4 cellular contexts compared by ENCODE assay signal in genomic region chr6:110901601-110902000, GRCh38. TPM values are rescaled to one million over a fixed set of nuclear protein-coding genes. Genes with fewer than 3 reads are reported as not detected.
A peak's percentile ranks its signal among the peaks of the same experiment; 100 is the strongest.
DNase-seq lines count a peak whose midpoint lies in the region; TF ChIP-seq lines count a peak whose summit lies in the region.
"Not testable (repeated sequence)": the region's sequence is repeated elsewhere in the genome, so short reads cannot be mapped to it uniquely, and the experiment has no call there.

No MANE protein-coding gene starts in this region.

- H2BK120ac ChIP-seq in trophoblast cell (ENCODE audit: insufficient read depth, low read length, poor library complexity), result not testable (repeated sequence)

- H4K12ac ChIP-seq in trophoblast cell (ENCODE audit: low read depth, low read length), result not testable (repeated sequence)

- peak overlapping the region; percentile 73 for H3K27ac Mint-ChIP-seq in nephron progenitor cell

- H3K14ac ChIP-seq in trophoblast cell (ENCODE audit: low read length), result not testable (repeated sequence)

- not testable (repeated sequence) for H3K4me3 ChIP-seq in trophoblast cell (ENCODE audit: low read depth, low read length)

- H4K91ac ChIP-seq in trophoblast cell (ENCODE audit: low read depth, low read length), result not testable (repeated sequence)

- not testable (repeated sequence) for H3K79me2 ChIP-seq in trophoblast cell (ENCODE audit: control insufficient read depth, insufficient read depth, low read length, poor library complexity)

- not testable (repeated sequence) for H4K8ac ChIP-seq in trophoblast cell (ENCODE audit: low read depth, low read length)

- H3K4me2 ChIP-seq in trophoblast cell (ENCODE audit: low read length), result not testable (repeated sequence)

- H2BK12ac ChIP-seq in trophoblast cell (ENCODE audit: low read length), result not testable (repeated sequence)

- not testable (repeated sequence) for H3K18ac ChIP-seq in trophoblast cell (ENCODE audit: low read length)

- H3K27me3 ChIP-seq in trophoblast cell (ENCODE audit: insufficient read depth, low read length), result not testable (repeated sequence)

- peaks cover 14 to 16% of the 10 kb centered on the region in 2 experiments for H3K36me3 ChIP-seq in trophoblast cell (ENCODE audit: control insufficient read depth in 1 of 2, insufficient read depth in 2 of 2, low read length in 2 of 2)

- H3K27ac ChIP-seq in C4-2B, result peak overlapping the region; percentile 35; the same call in 1 of the 2 replicates
- peak overlapping the region; percentile 22 for H3K27ac ChIP-seq in VCaP
- not testable (repeated sequence) for H3K27ac ChIP-seq in trophoblast cell (ENCODE audit: low read depth, low read length)

- H3K9me3 ChIP-seq in trophoblast cell (ENCODE audit: insufficient read depth, low read depth, low read length), result not testable (repeated sequence)

- peaks cover 36% of the 10 kb centered on the region for H3K9me3 Mint-ChIP-seq in nephron progenitor cell

- H3K9ac ChIP-seq in trophoblast cell (ENCODE audit: low read length), result not testable (repeated sequence)

- not testable (repeated sequence) for H2AK5ac ChIP-seq in trophoblast cell (ENCODE audit: low read length)

- H3K36me3 Mint-ChIP-seq in nephron progenitor cell (ENCODE audit: low read depth), result peaks cover 60% of the 10 kb centered on the region

- not testable (repeated sequence) for H3K79me1 ChIP-seq in trophoblast cell (ENCODE audit: low read length)

- H3K4me1 ChIP-seq in trophoblast cell (ENCODE audit: control insufficient read depth in 1 of 2, insufficient read depth in 2 of 2, low read length in 2 of 2), result not testable (repeated sequence)

- H3K23ac ChIP-seq in trophoblast cell (ENCODE audit: low read length), result not testable (repeated sequence)

- not testable (repeated sequence) for DNase-seq in nephron progenitor cell
- DNase-seq in trophoblast cell, result peak; percentile 63 to 80

- H3K4me1 Mint-ChIP-seq in nephron progenitor cell, result not testable (repeated sequence)

- not testable (repeated sequence) for TF ChIP-seq CTCF in C4-2B (conservative IDR thresholded peaks at IDR 0.05); VCaP (conservative IDR thresholded peaks at IDR 0.05); nephron progenitor cell (IDR thresholded peaks at IDR 0.05)

- no CpG with 5 or more reads among the region's 8 CpGs for WGBS in trophoblast cell (ENCODE audit: extremely low coverage, insufficient coverage, insufficient read length)

- not testable (repeated sequence) for H3K27me3 Mint-ChIP-seq in nephron progenitor cell (ENCODE audit: low read depth, poor library complexity)

- not testable (repeated sequence) for H2AFZ ChIP-seq in trophoblast cell (ENCODE audit: insufficient read depth, low read length, poor library complexity)

- not testable (repeated sequence) for H2BK5ac ChIP-seq in trophoblast cell (ENCODE audit: low read depth, low read length, poor library complexity)

- H3K4ac ChIP-seq in trophoblast cell (ENCODE audit: low read depth, low read length), result not testable (repeated sequence)

- not testable (repeated sequence) for H3K4me3 Mint-ChIP-seq in nephron progenitor cell

RNA-seq across cellular contexts. Expression of gene AMD1, which starts 27.0 kb away (rescaled TPM):
- 164 and 176 TPM in 2 replicates for polyA plus RNA-seq in trophoblast cell (2013)

RNA-seq across cellular contexts. Expression of gene GTF3C6, which starts 56.9 kb away (rescaled TPM):
- polyA plus RNA-seq in trophoblast cell (2013), result 70.0 and 71.7 TPM in 2 replicates
